ENCODE assay signal across 33 cellular contexts in the genomic region with DNA sequence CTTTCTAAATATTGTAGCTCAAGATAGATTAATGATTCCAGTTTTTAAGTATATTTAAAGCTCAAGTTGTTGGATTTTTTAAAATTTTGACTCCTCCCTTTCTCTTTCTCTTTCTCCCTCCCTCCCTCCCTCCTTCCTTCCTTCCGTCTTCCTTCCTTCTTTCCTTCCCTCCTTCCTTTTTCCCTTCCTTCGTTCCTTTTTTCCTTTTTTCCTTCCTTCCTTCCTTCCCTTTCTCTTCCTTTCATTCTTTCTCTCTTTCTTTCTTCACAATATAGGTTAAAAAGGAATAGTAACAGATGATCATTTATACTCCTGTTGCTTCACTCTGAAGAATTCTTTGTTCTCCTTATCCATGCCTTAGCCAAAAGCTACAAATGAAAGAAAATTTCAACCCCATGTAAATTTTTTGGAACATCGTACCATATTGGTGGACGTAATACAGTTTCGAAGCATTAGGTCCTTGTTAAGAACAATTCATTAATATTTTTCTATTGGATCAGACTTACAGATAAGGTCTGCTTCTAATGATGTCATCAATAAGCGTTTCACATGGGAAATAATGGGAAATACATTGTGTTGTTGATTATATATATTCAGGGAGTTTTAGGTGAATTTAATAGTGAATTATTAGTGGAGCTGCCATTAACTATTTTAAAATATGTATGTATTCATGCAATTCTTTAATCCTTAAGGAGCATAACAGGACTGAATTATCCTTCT.
"Had no signal": no experiment of that assay in that cellular context is flagged by ENCODE, and none has a peak within 500 bp of the region (broad histone marks: within the 10 kb centered on the region; RNA-seq: fewer than 3 reads in every experiment).

No MANE protein-coding gene starts in this region.

- H3K27ac ChIP-seq: adrenal gland, ascending aorta, body of pancreas, brain microvascular endothelial cell, breast epithelium, cardiac muscle cell had no signal

- H3K36me3 ChIP-seq: adrenal gland, ascending aorta, brain microvascular endothelial cell, breast epithelium, cardiac muscle cell had no signal

- DNase-seq: activated effector memory CD4-positive, alpha-beta T cell treated with anti-CD3 and anti-CD28 coated beads, Interleukin-2, amount 50 U/mL, for 16 hours; activated effector memory CD4-positive, alpha-beta T cell treated with Interleukin-2 at 50 U/mL for 16 hours; activated gamma-delta T cell; activated gamma-delta T cell treated with Interleukin-2 at 50 U/mL for 16 hours; activated naive CD4-positive, alpha-beta T cell; activated naive CD4-positive, alpha-beta T cell treated with anti-CD3 and anti-CD28 coated beads for 36 hours; activated naive CD4-positive, alpha-beta T cell treated with anti-CD3 and anti-CD28 coated beads, Interleukin-2, amount 10 ng/mL, durations not matched to agents 7 days and 5 days; activated naive CD4-positive, alpha-beta T cell treated with Interleukin-2 at 50 U/mL for 16 hours; activated naive CD8-positive, alpha-beta T cell treated with anti-CD3 and anti-CD28 coated beads for 36 hours; activated naive CD8-positive, alpha-beta T cell treated with anti-CD3 and anti-CD28 coated beads, Interleukin-2, amount 10 ng/mL, durations not matched to agents 7 days and 5 days; activated naive CD8-positive, alpha-beta T cell treated with anti-CD3 and anti-CD28 coated beads, Interleukin-2, amount 50 U/mL, for 24 hours; activated T-cell treated with anti-CD3 and anti-CD28 coated beads, Interleukin-2, amount 50 U/mL, for 24 hours; activated T-cell treated with anti-CD3 and anti-CD28 coated beads, Interleukin-2, amount 50 U/mL, for 4 hours; activated T-cell treated with anti-CD3 and anti-CD28 coated beads, Interleukin-2, amount 50 U/mL, for 48 hours; activated T-cell treated with anti-CD3 and anti-CD28 coated beads, Interleukin-2, amount 50 U/mL, for 72 hours; adrenal gland; amniotic stem cell; amygdala; anterior cingulate cortex; aorta; body of pancreas; brain microvascular endothelial cell; caudate nucleus; central memory CD4-positive, alpha-beta T cell; cerebellar nuclear complex had no signal

- H3K4me1 ChIP-seq: adrenal gland, ascending aorta, body of pancreas, breast epithelium had no signal

- ATAC-seq: activated naive CD4-positive, alpha-beta T cell treated with anti-CD3 and anti-CD28 coated beads, Interleukin-2, amount 50 U/mL, for 72 hours; activated naive CD8-positive, alpha-beta T cell treated with anti-CD3 and anti-CD28 coated beads, Interleukin-2, amount 50 U/mL, for 24 hours; activated T-cell treated with anti-CD3 and anti-CD28 coated beads, Interleukin-2, amount 50 U/mL, for 4 hours; activated T-cell treated with anti-CD3 and anti-CD28 coated beads, Interleukin-2, amount 50 U/mL, for 72 hours; activated T-helper 17 cell treated with anti-CD3 and anti-CD28 coated beads, Interleukin-2, amount 50 U/mL, for 72 hours; body of pancreas had no signal

- H3K4me3 ChIP-seq: adrenal gland, ascending aorta, body of pancreas, breast epithelium, cardiac muscle cell had no signal

- H3K9me3 ChIP-seq: adrenal gland, ascending aorta, body of pancreas, breast epithelium had no signal

- FAIRE-seq: astrocyte, bronchial epithelial cell, colon had no signal

- H3K27me3 ChIP-seq: adrenal gland, ascending aorta, body of pancreas, brain microvascular endothelial cell, breast epithelium, cardiac muscle cell had no signal
